In genomic region chr11:111213256-111213655, GRCh38 we compare ENCODE assay signal across 37 cellular contexts. TPM values are rescaled to one million over a fixed set of nuclear protein-coding genes. Genes with fewer than 3 reads are reported as not detected.
"Had no signal": no experiment of that assay in that cellular context is flagged by ENCODE, and none has a peak within 500 bp of the region (broad histone marks: within the 10 kb centered on the region; RNA-seq: fewer than 3 reads in every experiment).

No MANE protein-coding gene starts in this region.

- H3K4me3 ChIP-seq: gastrocnemius medialis, heart right ventricle, left lung, neural progenitor cell, psoas muscle, sigmoid colon, skin epidermis, suprapubic skin, transverse colon, upper lobe of right lung, uterus had no signal

- H3K27me3 ChIP-seq: gastrocnemius medialis, left lung, neural progenitor cell, sigmoid colon, suprapubic skin, transverse colon, upper lobe of right lung, uterus had no signal

- H3K36me3 ChIP-seq: gastrocnemius medialis, heart right ventricle, left lung, neural progenitor cell, sigmoid colon, suprapubic skin, transverse colon, upper lobe of right lung, uterus had no signal

- ATAC-seq: effector memory CD8-positive, alpha-beta T cell; esophagus mucosa; gastrocnemius medialis; heart right ventricle; left cardiac atrium; left lung; naive thymus-derived CD4-positive, alpha-beta T cell; psoas muscle; right cardiac atrium; stimulated activated naive CD8-positive, alpha-beta T cell treated with anti-CD3 and anti-CD28 coated beads, Interleukin-15, amount 100 ng/mL, for 72 hours; upper lobe of right lung had no signal

- DNase-seq: cerebellar nuclear complex; cortex of kidney; effector memory CD8-positive, alpha-beta T cell; gastrocnemius medialis; heart right ventricle; hippocampal formation; left cardiac atrium; left lung; mesendoderm; midbrain; naive thymus-derived CD4-positive, alpha-beta T cell; psoas muscle; right cardiac atrium; sigmoid colon; stimulated activated CD4-positive, alpha-beta T cell treated with anti-CD3 and anti-CD28 coated beads, Interleukin-1b, Interleukin-23, amount 100 ng/mL, for 48 hours; stimulated activated CD4-positive, alpha-beta T cell treated with anti-CD3 and anti-CD28 coated beads, Interleukin-4, amount 100 ng/mL, for 1 hour; stimulated activated CD8-positive, alpha-beta memory T cell treated with anti-CD3 and anti-CD28 coated beads, Interleukin-4, amount 100 ng/mL, for 48 hours; stimulated activated naive CD4-positive, alpha-beta T cell; stimulated activated naive CD8-positive, alpha-beta T cell treated with anti-CD3 and anti-CD28 coated beads, Interleukin-15, amount 100 ng/mL, for 72 hours; transverse colon; upper lobe of right lung; uterus had no signal

- FAIRE-seq: endometrium, islet of Langerhans had no signal

- H3K27ac ChIP-seq: epithelial cell of prostate, gastrocnemius medialis, heart right ventricle, left lung, neural progenitor cell, psoas muscle, sigmoid colon, skin epidermis, suprapubic skin, transverse colon, upper lobe of right lung, uterus had no signal

- H3K4me1 ChIP-seq: gastrocnemius medialis, heart right ventricle, left lung, neural progenitor cell, psoas muscle, sigmoid colon, suprapubic skin, transverse colon, upper lobe of right lung, uterus had no signal

- H3K9me3 ChIP-seq: gastrocnemius medialis, left lung, sigmoid colon, suprapubic skin, upper lobe of right lung, uterus had no signal

RNA-seq across cellular contexts. Expression of gene POU2AF2, which starts 32.3 kb away (rescaled TPM):
- total RNA-seq: dermis microvascular lymphatic vessel endothelial cell; esophagus mucosa; fibroblast of lung; fibroblast of villous mesenchyme; heart right ventricle; kidney epithelial cell; left cardiac atrium; left lung; lower leg skin; lung microvascular endothelial cell; naive thymus-derived CD4-positive, alpha-beta T cell; osteocyte; renal cortical epithelial cell; right cardiac atrium; sigmoid colon; suprapubic skin; upper lobe of right lung; uterus had no signal
- polyA plus RNA-seq: fibroblast of lung; heart right ventricle; naive thymus-derived CD4-positive, alpha-beta T cell; right cardiac atrium had no signal
